Comparison of ENCODE assay signal across 1 cellular context in genomic region chr9:132328580-132328979, GRCh38.
TF ChIP-seq lines count a peak whose summit lies in the region.

No MANE protein-coding gene starts in this region.

TF ChIP-seq in endothelial cell of umbilical vein, 7 proteins besides CTCF, POLR2A, EP300 and RAD21:
- TF ChIP-seq GATA2 (IDR thresholded peaks at IDR 0.05; ENCODE audit: insufficient read depth, insufficient read length, low read depth, low read length), result no peak
- no peak for TF ChIP-seq JUN (IDR thresholded peaks at IDR 0.05; ENCODE audit: borderline replicate concordance, insufficient read depth, insufficient read length, low read depth)
- TF ChIP-seq, protein P1, sequence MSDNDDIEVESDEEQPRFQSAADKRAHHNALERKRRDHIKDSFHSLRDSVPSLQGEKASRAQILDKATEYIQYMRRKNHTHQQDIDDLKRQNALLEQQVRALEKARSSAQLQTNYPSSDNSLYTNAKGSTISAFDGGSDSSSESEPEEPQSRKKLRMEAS (IDR thresholded peaks at IDR 0.05; ENCODE audit: insufficient read depth, insufficient read length), result no peak
